15 cellular contexts compared by ENCODE assay signal in the genomic region with DNA sequence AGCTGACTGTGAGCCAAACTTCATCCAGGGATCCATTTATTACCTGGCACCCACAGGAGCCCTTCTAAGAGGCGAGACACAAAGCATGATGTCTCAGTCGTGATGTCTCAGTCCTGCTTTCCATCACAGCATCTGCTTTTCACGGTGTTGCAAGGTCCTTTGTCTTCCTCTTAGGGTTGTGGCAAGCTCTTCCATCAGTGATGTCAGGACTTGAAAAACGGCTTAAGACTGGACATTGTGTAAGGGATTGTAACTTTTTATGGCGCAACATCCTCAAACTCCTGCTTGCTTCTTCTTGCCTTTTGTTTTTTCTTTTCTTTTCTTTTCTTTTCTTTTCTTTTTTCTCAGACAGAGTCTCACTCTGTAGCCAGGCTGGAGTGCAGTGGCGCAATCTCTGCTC.
"Had no signal": no experiment of that assay in that cellular context is flagged by ENCODE, and none has a peak within 500 bp of the region (broad histone marks: within the 10 kb centered on the region; RNA-seq: fewer than 3 reads in every experiment).

No MANE protein-coding gene starts in this region.

- ATAC-seq: activated CD8-positive, alpha-beta T cell treated with anti-CD3 and anti-CD28 coated beads for 36 hours; activated naive CD8-positive, alpha-beta T cell treated with anti-CD3 and anti-CD28 coated beads, Interleukin-2, amount 50 U/mL, for 24 hours; left lobe of liver; natural killer cell treated with Interleukin-12 subunit alpha and Interleukin-12 subunit beta and Interleukin-15 and Interleukin-18, amount 100 ng/mL, for 72 hours had no signal

- H3K4me1 Mint-ChIP-seq: activated naive CD8-positive, alpha-beta T cell treated with anti-CD3 and anti-CD28 coated beads, Interleukin-2, amount 50 U/mL, for 24 hours had no signal

- H3K4me3 ChIP-seq: sigmoid colon had no signal

- H3K27me3 Mint-ChIP-seq: activated CD8-positive, alpha-beta T cell treated with anti-CD3 and anti-CD28 coated beads for 36 hours; activated naive CD8-positive, alpha-beta T cell treated with anti-CD3 and anti-CD28 coated beads, Interleukin-2, amount 50 U/mL, for 24 hours; natural killer cell treated with Interleukin-12 subunit alpha and Interleukin-12 subunit beta and Interleukin-15 and Interleukin-18, amount 100 ng/mL, for 72 hours had no signal

- H3K27ac ChIP-seq: sigmoid colon had no signal

- H3K27ac Mint-ChIP-seq: activated CD8-positive, alpha-beta T cell treated with anti-CD3 and anti-CD28 coated beads for 36 hours; activated naive CD8-positive, alpha-beta T cell treated with anti-CD3 and anti-CD28 coated beads, Interleukin-2, amount 50 U/mL, for 24 hours; natural killer cell treated with Interleukin-12 subunit alpha and Interleukin-12 subunit beta and Interleukin-15 and Interleukin-18, amount 100 ng/mL, for 72 hours had no signal

- H3K36me3 Mint-ChIP-seq: natural killer cell treated with Interleukin-12 subunit alpha and Interleukin-12 subunit beta and Interleukin-15 and Interleukin-18, amount 100 ng/mL, for 72 hours had no signal

- H3K36me3 ChIP-seq: sigmoid colon had no signal

- H3K4me3 Mint-ChIP-seq: activated CD8-positive, alpha-beta T cell treated with anti-CD3 and anti-CD28 coated beads for 36 hours; activated naive CD8-positive, alpha-beta T cell treated with anti-CD3 and anti-CD28 coated beads, Interleukin-2, amount 50 U/mL, for 24 hours; natural killer cell treated with Interleukin-12 subunit alpha and Interleukin-12 subunit beta and Interleukin-15 and Interleukin-18, amount 100 ng/mL, for 72 hours had no signal

- H3K4me1 ChIP-seq: sigmoid colon had no signal

- H3K27me3 ChIP-seq: sigmoid colon had no signal

- H3K9me3 Mint-ChIP-seq: activated CD8-positive, alpha-beta T cell treated with anti-CD3 and anti-CD28 coated beads for 36 hours; activated naive CD8-positive, alpha-beta T cell treated with anti-CD3 and anti-CD28 coated beads, Interleukin-2, amount 50 U/mL, for 24 hours; natural killer cell treated with Interleukin-12 subunit alpha and Interleukin-12 subunit beta and Interleukin-15 and Interleukin-18, amount 100 ng/mL, for 72 hours had no signal

- DNase-seq: activated CD4-positive, alpha-beta T cell treated with anti-CD3 and anti-CD28 coated beads for 4 hours; activated CD8-positive, alpha-beta memory T cell treated with anti-CD3 and anti-CD28 coated beads, Interleukin-2, amount 50 U/mL, for 48 hours; activated CD8-positive, alpha-beta T cell treated with anti-CD3 and anti-CD28 coated beads for 36 hours; activated naive CD8-positive, alpha-beta T cell treated with anti-CD3 and anti-CD28 coated beads, Interleukin-2, amount 50 U/mL, for 24 hours; caudate nucleus; cortex of kidney; effector memory CD4-positive, alpha-beta T cell; foreskin melanocyte; head of caudate nucleus; sigmoid colon; stimulated activated CD4-positive, alpha-beta T cell treated with anti-CD3 and anti-CD28 coated beads, Interleukin-2, amount 100 ng/mL, for 48 hours; stimulated activated naive CD4-positive, alpha-beta T cell treated with Interleukin-2 at 50 U/mL for 16 hours; trophoblast cell had no signal
